ENCODE assay signal across 10 cellular contexts in genomic region chr16:80974649-80975376, GRCh38. TPM values are rescaled to one million over a fixed set of nuclear protein-coding genes. Genes with fewer than 3 reads are reported as not detected.
DNase-seq lines count a peak whose midpoint lies in the region; ATAC-seq and TF ChIP-seq lines count a peak whose summit lies in the region.
"Had no signal": no experiment of that assay in that cellular context is flagged by ENCODE, and none has a peak within 500 bp of the region (broad histone marks: within the 10 kb centered on the region; RNA-seq: fewer than 3 reads in every experiment).

No MANE protein-coding gene starts in this region.

- intact Hi-C loops in Right ventricle myocardium inferior (cut with DNase I) (no loop called here), cardiac septum (cut with DNase I) (no loop called here), transverse colon (cut with DNase I; ENCODE audit: low total_unique reads) (no loop called here)

- TF ChIP-seq EP300 in transverse colon (IDR thresholded peaks at IDR 0.05; ENCODE audit: low read depth), result no peak

- no peaks in the 10 kb centered on the region for H3K27me3 ChIP-seq in RWPE2 (ENCODE audit: insufficient read depth, poor library complexity, severe bottlenecking)
- H3K27me3 ChIP-seq in foreskin keratinocyte, result no peaks in the 10 kb centered on the region
- no peaks in the 10 kb centered on the region for H3K27me3 ChIP-seq in transverse colon

- WGBS in transverse colon (ENCODE audit: low coverage in 1 of 2), 2 donors, result 60 to 89% methylated on average over 1 to 6 of the region's 6 CpGs

- H3K4me3 ChIP-seq in RWPE2 (ENCODE audit: severe bottlenecking), result no peak overlapping the region
- H3K4me3 ChIP-seq in transverse colon, result no peak overlapping the region

- peaks cover 10% of the 10 kb centered on the region for H3K4me1 ChIP-seq in RWPE2 (ENCODE audit: insufficient read depth, poor library complexity, severe bottlenecking)
- H3K4me1 ChIP-seq in foreskin keratinocyte, result peaks cover 8% of the 10 kb centered on the region
- H3K4me1 ChIP-seq in transverse colon, result peaks cover 0 to 6% (median 0%) of the 10 kb centered on the region in 4 donors

- H3K9me3 ChIP-seq in RWPE2 (ENCODE audit: severe bottlenecking) (no peaks in the 10 kb centered on the region), transverse colon (no peaks in the 10 kb centered on the region)

- H3K27ac ChIP-seq in RWPE2 (ENCODE audit: poor library complexity, severe bottlenecking) (no peak overlapping the region), foreskin keratinocyte (peak overlapping the region; percentile 2), transverse colon (no peak overlapping the region)

- TF ChIP-seq POLR2A in transverse colon (IDR thresholded peaks at IDR 0.05), result no peak
- no peak for TF ChIP-seq POLR2A in GM18505 (IDR thresholded peaks at IDR 0.05; ENCODE audit: borderline replicate concordance, extremely low read depth, insufficient read depth, insufficient read length)

- in situ Hi-C loops in transverse colon (cut with MboI; ENCODE audit: low pct_ligation_motif_present in 1 of 4, low pct_unique_long_range_greater_than_20kb in 1 of 4, low sequenced_read_pairs in 3 of 4), result no loop called here

- ATAC-seq in Right ventricle myocardium inferior (peak; percentile 85), RWPE2 (ENCODE audit: low read depth) (0 out of 3 replicates have a peak, but pooled peaks have one; percentile 22), foreskin keratinocyte (peak; percentile 48), GM18505 (IDR thresholded peaks at IDR 0.05; ENCODE audit: unreplicated experiment) (no peak)

- no peak for DNase-seq in Right ventricle myocardium inferior (ENCODE audit: missing footprints)
- no peak for DNase-seq in cardiac septum (ENCODE audit: low spot score)
- no peak for DNase-seq in RWPE2 (ENCODE audit: low spot score)
- no peak for DNase-seq in foreskin keratinocyte
- DNase-seq in transverse colon, result no peak
- no peak for DNase-seq in DMS79 treated with DMSO at 0.1 percent for 48 hours (lab: John Stamatoyannopoulos, UW)
- no peak for DNase-seq in NCI-H1417 treated with DMSO at 0.1 percent for 48 hours (lab: John Stamatoyannopoulos, UW)
- DNase-seq: activated CD8-positive, alpha-beta memory T cell treated with anti-CD3 and anti-CD28 coated beads for 24 hours; CD4-positive, alpha-beta memory T cell had no signal

- peak; percentile 51 for TF ChIP-seq CTCF in RWPE2 (IDR thresholded peaks at IDR 0.05; ENCODE audit: poor library complexity, severe bottlenecking)
- peak; percentile 59 for TF ChIP-seq CTCF in foreskin keratinocyte (conservative IDR thresholded peaks at IDR 0.05)
- peak in 4 of 5 experiments; percentile 5 to 18 (median 11) for TF ChIP-seq CTCF in transverse colon (IDR thresholded peaks at IDR 0.05)

- H3K36me3 ChIP-seq in RWPE2 (ENCODE audit: low read depth) (peaks cover 39% of the 10 kb centered on the region), transverse colon (peaks cover 0 to 9% (median 2%) of the 10 kb centered on the region in 4 donors)

RNA-seq across cellular contexts. Expression of gene CMC2, which starts 31.9 kb away (rescaled TPM):
- total RNA-seq in Right ventricle myocardium inferior (130 TPM), cardiac septum (112 TPM), foreskin keratinocyte (59.6 and 73.0 TPM in 2 replicates), transverse colon (10 to 100 TPM in 3 of 4 donors, 1 to 10 TPM in 1; 2.8 to 42.9 (median 29.8) TPM)
- polyA plus RNA-seq in foreskin keratinocyte, result 101 and 113 TPM in 2 replicates

RNA-seq across cellular contexts. Expression of gene CENPN, which starts 32.2 kb away (rescaled TPM):
- 8.9 TPM for total RNA-seq in Right ventricle myocardium inferior
- 10.0 TPM for total RNA-seq in cardiac septum
- 44.8 and 49.2 TPM in 2 replicates for total RNA-seq in foreskin keratinocyte
- polyA plus RNA-seq in foreskin keratinocyte, result 22.1 and 30.7 TPM in 2 replicates
- 10 to 100 TPM in 2 of 4 donors, 1 to 10 TPM in 2; 4.9 to 12.7 (median 8.5) TPM for total RNA-seq in transverse colon
